In the genomic region with DNA sequence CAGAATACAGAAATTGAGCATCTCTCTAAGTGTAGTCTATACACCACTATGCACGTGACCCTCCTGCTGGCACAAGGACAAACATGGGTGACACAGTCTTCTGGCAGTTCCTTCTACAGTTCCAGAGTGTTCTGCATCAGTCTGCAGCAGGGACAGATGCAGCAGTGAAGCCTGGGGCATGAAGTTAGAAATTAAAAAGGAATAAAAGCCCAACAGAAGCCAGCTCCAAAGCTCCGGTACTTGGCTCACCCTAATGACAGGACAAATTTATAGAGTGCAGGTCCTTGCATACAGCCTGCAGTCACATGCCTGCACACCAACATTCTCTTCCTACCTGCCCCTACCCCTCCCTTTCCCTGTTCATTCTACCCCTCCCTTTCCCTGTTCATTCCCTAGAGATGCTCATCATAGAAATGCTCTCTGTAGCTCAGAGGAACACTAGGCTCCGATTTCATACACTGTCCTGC, we compare ENCODE assay signal across 13 cellular contexts. TPM values are rescaled to one million over a fixed set of nuclear protein-coding genes. Genes with fewer than 3 reads are reported as not detected.
DNase-seq lines count a peak whose midpoint lies in the region; ATAC-seq, FAIRE-seq and TF ChIP-seq lines count a peak whose summit lies in the region.
"Had no signal": no experiment of that assay in that cellular context is flagged by ENCODE, and none has a peak within 500 bp of the region (broad histone marks: within the 10 kb centered on the region; RNA-seq: fewer than 3 reads in every experiment).

No MANE protein-coding gene starts in this region.

- H3K4me1 ChIP-seq in mesenchymal stem cell (ENCODE audit: control insufficient read depth, insufficient read depth, low read depth, low read length), result peaks cover 3% of the 10 kb centered on the region
- H3K4me1 ChIP-seq in aorta (ENCODE audit: control insufficient read depth in 1 of 2, insufficient read depth in 2 of 2, low read length in 2 of 2), result peaks cover 7 to 8% of the 10 kb centered on the region in 2 donors

- no peak overlapping the region for H2BK5ac ChIP-seq in mesenchymal stem cell (ENCODE audit: low read depth, low read length, poor library complexity, severe bottlenecking)

- H4K8ac ChIP-seq in mesenchymal stem cell (ENCODE audit: low read length), result no peak overlapping the region

- peak overlapping the region in 1 of 2 experiments; percentile 91 for H3K14ac ChIP-seq in mesenchymal stem cell (ENCODE audit: low read length in 2 of 2)

- H3K4me2 ChIP-seq in mesenchymal stem cell (ENCODE audit: low read length, poor library complexity, severe bottlenecking), result no peak overlapping the region

- WGBS in mesenchymal stem cell, result 96% methylated on average over 2 of the region's 3 CpGs
- WGBS in aorta, 2 donors, result 14 to 16% methylated on average over 3 of the region's 3 CpGs

- H3K27me3 ChIP-seq in mesenchymal stem cell (ENCODE audit: control insufficient read depth in 1 of 2, insufficient read depth in 1 of 2, low read length in 2 of 2) (no peaks in the 10 kb centered on the region), aorta (ENCODE audit: control insufficient read depth in 1 of 2, insufficient read depth in 2 of 2, low read length in 1 of 2) (no peaks in the 10 kb centered on the region)

- no peak overlapping the region for H2BK12ac ChIP-seq in mesenchymal stem cell (ENCODE audit: low read length in 2 of 2)

- H4K91ac ChIP-seq in mesenchymal stem cell (ENCODE audit: low read length), result no peak overlapping the region

- peak overlapping the region; percentile 18 for H3K9ac ChIP-seq in mesenchymal stem cell (ENCODE audit: low read length)

- H3K27ac ChIP-seq in mesenchymal stem cell (ENCODE audit: low read length, poor library complexity, severe bottlenecking) (no peak overlapping the region), aorta (ENCODE audit: low read depth in 1 of 2, low read length in 2 of 2) (no peak overlapping the region)
- H3K27ac ChIP-seq: 22Rv1, RWPE1 had no signal

- H3K9me3 ChIP-seq in mesenchymal stem cell (ENCODE audit: control insufficient read depth, low read length) (no peaks in the 10 kb centered on the region), aorta (ENCODE audit: control insufficient read depth, low read length) (no peaks in the 10 kb centered on the region)

- no peak overlapping the region for H3K23ac ChIP-seq in mesenchymal stem cell (ENCODE audit: low read length in 2 of 2)

- H3K18ac ChIP-seq in mesenchymal stem cell (ENCODE audit: low read depth in 1 of 2, low read length in 2 of 2), result peak overlapping the region in 1 of 2 experiments; percentile 21

- H3K4ac ChIP-seq in mesenchymal stem cell (ENCODE audit: low read depth in 1 of 2, low read length in 2 of 2), result no peak overlapping the region

- ATAC-seq in aorta (ENCODE audit: low FRiP score), result peak; percentile 82
- ATAC-seq: activated CD8-positive, alpha-beta T cell treated with anti-CD3 and anti-CD28 coated beads for 36 hours had no signal

- no peak overlapping the region for H2AFZ ChIP-seq in mesenchymal stem cell (ENCODE audit: low read depth, low read length)

- peaks cover 8% of the 10 kb centered on the region for H3K79me1 ChIP-seq in mesenchymal stem cell (replicated peaks; ENCODE audit: low read length, poor library complexity, severe bottlenecking)

- H3K36me3 ChIP-seq in mesenchymal stem cell (ENCODE audit: control insufficient read depth in 1 of 2, insufficient read depth in 2 of 2, low read depth in 1 of 2, low read length in 2 of 2), result peaks cover 0 to 17% of the 10 kb centered on the region in 2 experiments
- H3K36me3 ChIP-seq in aorta (ENCODE audit: control insufficient read depth in 1 of 2, insufficient read depth in 2 of 2, low read length in 1 of 2), result no peaks in the 10 kb centered on the region

- no peak overlapping the region for H2AK5ac ChIP-seq in mesenchymal stem cell (ENCODE audit: low read length, severe bottlenecking)

- H2BK15ac ChIP-seq in mesenchymal stem cell (ENCODE audit: low read depth, poor library complexity, severe bottlenecking), result no peak overlapping the region

- H3K4me3 ChIP-seq in fibroblast of mammary gland (ENCODE audit: control insufficient read depth, low read depth, low read length) (no peak overlapping the region), mesenchymal stem cell (ENCODE audit: insufficient read depth in 1 of 2, low read depth in 1 of 2, low read length in 2 of 2) (no peak overlapping the region), aorta (ENCODE audit: low read length in 2 of 2) (no peak overlapping the region)

- FAIRE-seq in frontal cortex (lab: Jason Lieb, UNC), result no peak

- intact Hi-C loops in aorta (cut with DNase I), result loop anchor here in 1 of 2 donors (10.0 kb wide), 1 partner anchor 56 kb away; no protein-coding TSS in a partner anchor

- DNase-seq in DMS53 (lab: John Stamatoyannopoulos, UW) (peak; percentile 8), DMS53 treated with DMSO at 0.1 percent for 48 hours (lab: John Stamatoyannopoulos, UW; ENCODE audit: unreplicated experiment) (no peak), fibroblast of mammary gland (ENCODE audit: low read depth) (peak; percentile 59), mesenchymal stem cell (no peak), aorta (peak; percentile 86 to 93), DMS153 (lab: John Stamatoyannopoulos, UW) (no peak), putamen (ENCODE audit: low spot score) (no peak), frontal cortex (ENCODE audit: low spot score in 2 of 2) (no peak)
- DNase-seq: activated CD8-positive, alpha-beta T cell treated with anti-CD3 and anti-CD28 coated beads for 36 hours; activated naive CD4-positive, alpha-beta T cell treated with anti-CD3 and anti-CD28 coated beads, Interleukin-2, amount 50 U/mL, for 16 hours; Kasumi-1 had no signal

- TF ChIP-seq CTCF in fibroblast of mammary gland (conservative IDR thresholded peaks at IDR 0.05; ENCODE audit: control insufficient read depth, insufficient read depth, low read depth, low read length), result no peak

- H2BK120ac ChIP-seq in mesenchymal stem cell (ENCODE audit: low read depth, low read length), result peak overlapping the region; percentile 27

RNA-seq across cellular contexts. Expression of gene UACA, which starts 15.0 kb away (rescaled TPM):
- polyA plus RNA-seq in mesenchymal stem cell (2013, experiment 1 of 2), result 56.0 TPM
- polyA plus RNA-seq in mesenchymal stem cell (2013, experiment 2 of 2), result 52.3 TPM
- total RNA-seq in aorta (100 to 1,000 TPM; 114 to 132 TPM), frontal cortex (22.0 TPM)
- polyA plus RNA-seq in aorta, result 100 to 1,000 TPM in 1 of 2 donors, 10 to 100 TPM in 1; 59.6 to 185 TPM

Comparison
In these comparisons a context has a peak if more than half of its experiments do, and no peak if none do; other contexts are left out.
1. DNase-seq: peak in DMS53 (single experiment), fibroblast of mammary gland (single experiment) and aorta (2 of 2); none in DMS53 treated with DMSO at 0.1 percent for 48 hours (single experiment), mesenchymal stem cell (single experiment), DMS153 (single experiment), putamen (single experiment) and frontal cortex (0 of 2).